11 cellular contexts compared by ENCODE assay signal in genomic region chr12:132517740-132518100, GRCh38.
"Had no signal": no experiment of that assay in that cellular context is flagged by ENCODE, and none has a peak within 500 bp of the region (broad histone marks: within the 10 kb centered on the region; RNA-seq: fewer than 3 reads in every experiment).

No MANE protein-coding gene starts in this region.

- H3K36me3 ChIP-seq: uterus had no signal

- DNase-seq: activated CD4-positive, alpha-beta T cell treated with anti-CD3 and anti-CD28 coated beads for 48 hours; activated naive CD4-positive, alpha-beta T cell; foreskin keratinocyte; heart right ventricle; kidney glomerular epithelial cell; stimulated activated CD4-positive, alpha-beta T cell treated with anti-CD3 and anti-CD28 coated beads, Interleukin-4, amount 100 ng/mL, for 1 hour; stimulated activated CD8-positive, alpha-beta memory T cell treated with anti-CD3 and anti-CD28 coated beads, Interleukin-4, amount 100 ng/mL, for 48 hours; uterus had no signal

- H3K27me3 ChIP-seq: ascending aorta, foreskin keratinocyte, heart right ventricle, uterus had no signal

- ATAC-seq: foreskin keratinocyte; heart right ventricle; natural killer cell treated with Interleukin-12 subunit alpha and Interleukin-12 subunit beta and Interleukin-15 and Interleukin-18, amount 100 ng/mL, for 72 hours had no signal

- H3K4me3 ChIP-seq: ascending aorta, heart right ventricle, lung, uterus had no signal

- H3K9me3 ChIP-seq: ascending aorta had no signal

- H3K27ac ChIP-seq: ascending aorta, foreskin keratinocyte, heart right ventricle, uterus had no signal

- H3K4me1 ChIP-seq: ascending aorta, foreskin keratinocyte, uterus had no signal
